In the genomic region with DNA sequence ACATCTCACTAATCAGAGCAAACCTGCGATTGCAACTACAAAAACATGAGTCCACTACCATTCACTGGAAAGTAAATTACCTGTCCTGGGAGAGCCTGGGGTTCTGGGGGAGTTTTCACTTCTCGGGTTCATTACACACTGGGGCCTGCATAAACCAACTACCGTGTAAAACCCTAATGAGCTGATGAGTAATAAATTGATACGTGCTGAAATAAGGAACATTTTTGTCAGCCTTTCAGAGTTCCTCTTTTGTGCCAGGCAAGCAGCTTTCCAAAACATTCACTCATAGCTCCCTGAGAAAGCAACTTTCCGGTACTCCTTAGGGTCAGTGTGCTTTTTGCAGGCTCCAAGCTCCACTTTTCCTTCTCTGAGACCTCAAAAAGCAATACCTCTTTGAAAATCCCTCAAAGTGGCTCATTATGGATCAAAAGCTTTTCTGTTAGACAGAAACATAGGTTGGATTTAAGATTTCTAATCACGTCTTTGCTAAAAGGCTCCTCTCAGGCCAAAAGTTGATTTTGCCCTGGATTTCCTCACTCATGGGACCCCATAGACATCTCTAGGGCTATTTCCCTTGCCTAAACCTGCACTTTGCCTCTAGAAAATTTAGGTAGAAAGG, we compare ENCODE assay signal across 8 cellular contexts.
DNase-seq lines count a peak whose midpoint lies in the region; ATAC-seq and TF ChIP-seq lines count a peak whose summit lies in the region.

No MANE protein-coding gene starts in this region.

- peak overlapping the region; percentile 46 for H3K27ac ChIP-seq in SJCRH30

- CTCF ChIA-PET in activated CD8-positive, alpha-beta T cell treated with anti-CD3 and anti-CD28 coated beads for 36 hours (lab: Charles Lee) = interaction anchor here (1.1 to 2.2 kb wide), 5 partner anchors 10 to 73 kb away, joined by 3 to 11 read pairs (median 5); no protein-coding TSS in a partner anchor
- CTCF ChIA-PET in activated CD8-positive, alpha-beta T cell treated with anti-CD3 and anti-CD28 coated beads, Interleukin-2, amount 10 ng/mL, durations not matched to agents 7 days and 5 days (lab: Charles Lee) = interaction anchor here (0.8 to 3.9 kb wide), 5 partner anchors 9 to 73 kb away, joined by 3 to 16 read pairs (median 4); no protein-coding TSS in a partner anchor

- H3K4me1 Mint-ChIP-seq in activated CD8-positive, alpha-beta T cell treated with anti-CD3 and anti-CD28 coated beads for 36 hours (ENCODE audit: low read depth) = peaks cover 45% of the 10 kb centered on the region
- H3K4me1 Mint-ChIP-seq in activated CD8-positive, alpha-beta T cell treated with anti-CD3 and anti-CD28 coated beads, Interleukin-2, amount 10 ng/mL, durations not matched to agents 7 days and 5 days (ENCODE audit: low read depth) = peaks cover 19% of the 10 kb centered on the region
- H3K4me1 Mint-ChIP-seq in memory B cell = peaks cover 36% of the 10 kb centered on the region

- H3K9me3 Mint-ChIP-seq in activated CD8-positive, alpha-beta T cell treated with anti-CD3 and anti-CD28 coated beads for 36 hours = no peaks in the 10 kb centered on the region
- H3K9me3 Mint-ChIP-seq in activated CD8-positive, alpha-beta T cell treated with anti-CD3 and anti-CD28 coated beads, Interleukin-2, amount 10 ng/mL, durations not matched to agents 7 days and 5 days (ENCODE audit: insufficient read depth) = no peaks in the 10 kb centered on the region
- no peaks in the 10 kb centered on the region for H3K9me3 Mint-ChIP-seq in memory B cell

- POLR2A ChIA-PET in activated CD8-positive, alpha-beta T cell treated with anti-CD3 and anti-CD28 coated beads for 36 hours (lab: Charles Lee) = interaction anchor here (0.7 to 1.8 kb wide), 3 partner anchors 72 to 75 kb away, joined by 3 to 8 read pairs (median 4); partner anchors contain the start of gene ST8SIA4
- POLR2A ChIA-PET in activated CD8-positive, alpha-beta T cell treated with anti-CD3 and anti-CD28 coated beads, Interleukin-2, amount 10 ng/mL, durations not matched to agents 7 days and 5 days (lab: Charles Lee) = interaction anchor here (1.1 kb wide), 1 partner anchor 72 kb away, joined by 6 read pairs; no protein-coding TSS in a partner anchor

- H3K4me3 Mint-ChIP-seq in activated CD8-positive, alpha-beta T cell treated with anti-CD3 and anti-CD28 coated beads for 36 hours = peak overlapping the region; percentile 10
- no peak overlapping the region for H3K4me3 Mint-ChIP-seq in activated CD8-positive, alpha-beta T cell treated with anti-CD3 and anti-CD28 coated beads, Interleukin-2, amount 10 ng/mL, durations not matched to agents 7 days and 5 days
- H3K4me3 Mint-ChIP-seq in memory B cell = peak overlapping the region; percentile 64

- peaks cover 16% of the 10 kb centered on the region for H3K4me1 ChIP-seq in SJCRH30

- DNase-seq in activated CD8-positive, alpha-beta T cell treated with anti-CD3 and anti-CD28 coated beads for 36 hours = no peak
- no peak for DNase-seq in activated CD8-positive, alpha-beta T cell treated with anti-CD3 and anti-CD28 coated beads, Interleukin-2, amount 10 ng/mL, durations not matched to agents 7 days and 5 days
- DNase-seq in SJCRH30 (no peak), memory B cell (ENCODE audit: low spot score in 2 of 2) (peak; percentile 8 to 10), mucosa of gallbladder (ENCODE audit: low spot score) (no peak), NCI-H1105 treated with DMSO at 0.1 percent for 48 hours (lab: John Stamatoyannopoulos, UW) (no peak), amniotic stem cell (lab: John Stamatoyannopoulos, UW) (no peak)

- no peaks in the 10 kb centered on the region for H3K27me3 ChIP-seq in SJCRH30

- H3K36me3 Mint-ChIP-seq in activated CD8-positive, alpha-beta T cell treated with anti-CD3 and anti-CD28 coated beads for 36 hours (ENCODE audit: low read depth) = peaks cover 18% of the 10 kb centered on the region
- peaks cover 36% of the 10 kb centered on the region for H3K36me3 Mint-ChIP-seq in activated CD8-positive, alpha-beta T cell treated with anti-CD3 and anti-CD28 coated beads, Interleukin-2, amount 10 ng/mL, durations not matched to agents 7 days and 5 days (ENCODE audit: low read depth)
- peaks cover 6% of the 10 kb centered on the region for H3K36me3 Mint-ChIP-seq in memory B cell

- H3K9me3 ChIP-seq in SJCRH30 (replicated peaks) = no peaks in the 10 kb centered on the region

- H3K27me3 Mint-ChIP-seq in activated CD8-positive, alpha-beta T cell treated with anti-CD3 and anti-CD28 coated beads for 36 hours = no peaks in the 10 kb centered on the region
- H3K27me3 Mint-ChIP-seq in activated CD8-positive, alpha-beta T cell treated with anti-CD3 and anti-CD28 coated beads, Interleukin-2, amount 10 ng/mL, durations not matched to agents 7 days and 5 days (ENCODE audit: low read depth) = no peaks in the 10 kb centered on the region
- H3K27me3 Mint-ChIP-seq in memory B cell = no peaks in the 10 kb centered on the region

- TF ChIP-seq CTCF in activated CD8-positive, alpha-beta T cell treated with anti-CD3 and anti-CD28 coated beads for 36 hours (IDR thresholded peaks at IDR 0.05) = no peak

- H3K36me3 ChIP-seq in SJCRH30 = no peaks in the 10 kb centered on the region

- intact Hi-C loops in activated CD8-positive, alpha-beta T cell treated with anti-CD3 and anti-CD28 coated beads for 36 hours (cut with micrococcal nuclease) = no loop called here

- peak overlapping the region; percentile 83 for H3K27ac Mint-ChIP-seq in activated CD8-positive, alpha-beta T cell treated with anti-CD3 and anti-CD28 coated beads for 36 hours
- no peak overlapping the region for H3K27ac Mint-ChIP-seq in activated CD8-positive, alpha-beta T cell treated with anti-CD3 and anti-CD28 coated beads, Interleukin-2, amount 10 ng/mL, durations not matched to agents 7 days and 5 days
- H3K27ac Mint-ChIP-seq in memory B cell = peak overlapping the region; percentile 94

- no peak overlapping the region for H3K4me3 ChIP-seq in SJCRH30

- peak; percentile 59 for ATAC-seq in activated CD8-positive, alpha-beta T cell treated with anti-CD3 and anti-CD28 coated beads for 36 hours
- no peak for ATAC-seq in activated CD8-positive, alpha-beta T cell treated with anti-CD3 and anti-CD28 coated beads, Interleukin-2, amount 10 ng/mL, durations not matched to agents 7 days and 5 days
- peak; percentile 76 for ATAC-seq in HG02870 (IDR thresholded peaks at IDR 0.05; ENCODE audit: unreplicated experiment)
- ATAC-seq in memory B cell (ENCODE audit: low read depth) = peak; percentile 87

Comparison
In these comparisons a context has a peak if more than half of its experiments do, and no peak if none do; other contexts are left out.
1. DNase-seq: peak in memory B cell (2 of 2); none in activated CD8-positive, alpha-beta T cell treated with anti-CD3 and anti-CD28 coated beads for 36 hours (single experiment), activated CD8-positive, alpha-beta T cell treated with anti-CD3 and anti-CD28 coated beads, Interleukin-2, amount 10 ng/mL, durations not matched to agents 7 days and 5 days (single experiment), SJCRH30 (0 of 2), mucosa of gallbladder (single experiment), NCI-H1105 treated with DMSO at 0.1 percent for 48 hours (single experiment) and amniotic stem cell (single experiment).